ENCODE assay signal across 8 cellular contexts in genomic region chr2:9003366-9003615, GRCh38. TPM values are rescaled to one million over a fixed set of nuclear protein-coding genes. Genes with fewer than 3 reads are reported as not detected.
A peak's percentile ranks its signal among the peaks of the same experiment; 100 is the strongest.
DNase-seq lines count a peak whose midpoint lies in the region; ATAC-seq and TF ChIP-seq lines count a peak whose summit lies in the region.

No MANE protein-coding gene starts in this region.

- no peaks in the 10 kb centered on the region for H3K9me3 ChIP-seq in Caco-2
- no peaks in the 10 kb centered on the region for H3K9me3 ChIP-seq in Peyer's patch

- DNase-seq in Caco-2 (no peak), Peyer's patch (no peak), fibroblast of mammary gland (ENCODE audit: low read depth) (no peak), NCI-H1048 (lab: John Stamatoyannopoulos, UW) (no peak)
- no peak for DNase-seq in activated CD4-positive, alpha-beta T cell treated with anti-CD3 and anti-CD28 coated beads, Interleukin-2, amount 50 U/mL, for 48 hours
- DNase-seq in activated naive CD4-positive, alpha-beta T cell treated with anti-CD3 and anti-CD28 coated beads, Interleukin-2, amount 50 U/mL, for 16 hours, result no peak

- intact Hi-C loops in Caco-2 (cut with micrococcal nuclease; ENCODE audit: unreplicated experiment), result loop anchor here (5.0 kb wide), 1 partner anchor 131 kb away; no protein-coding TSS in a partner anchor

- no peak for TF ChIP-seq POLR2A in Peyer's patch (IDR thresholded peaks at IDR 0.05)

- CTCF ChIA-PET in Caco-2 (lab: Charles Lee), result interaction anchor here (1.0 kb wide), 1 partner anchor 136 kb away, joined by 3 read pairs; no protein-coding TSS in a partner anchor

- H3K4me1 ChIP-seq in Caco-2 (peaks cover 8% of the 10 kb centered on the region), Peyer's patch (peaks cover 0 to 10% (median 4%) of the 10 kb centered on the region in 4 donors), rectal smooth muscle tissue (ENCODE audit: control insufficient read depth, insufficient read depth, low read length) (peaks cover 3% of the 10 kb centered on the region)

- H3K9me3 Mint-ChIP-seq in Caco-2 (ENCODE audit: unreplicated experiment), result no peaks in the 10 kb centered on the region
- no peaks in the 10 kb centered on the region for H3K9me3 Mint-ChIP-seq in activated T-helper 17 cell treated with anti-CD3 and anti-CD28 coated beads, Interleukin-2, amount 50 U/mL, for 72 hours

- peak overlapping the region; percentile 83 for H3K4me3 ChIP-seq in Caco-2 (ENCODE audit: low read depth, low read length)
- H3K4me3 ChIP-seq in Peyer's patch, result peak overlapping the region; percentile 58 to 87 (median 72)
- H3K4me3 ChIP-seq in fibroblast of mammary gland (ENCODE audit: control insufficient read depth, low read depth, low read length), result peak overlapping the region; percentile 56
- H3K4me3 ChIP-seq in rectal smooth muscle tissue (ENCODE audit: low read length), result peak overlapping the region; percentile 57

- H3K36me3 Mint-ChIP-seq in Caco-2 (ENCODE audit: insufficient read depth, unreplicated experiment), result no peaks in the 10 kb centered on the region
- H3K36me3 Mint-ChIP-seq in activated T-helper 17 cell treated with anti-CD3 and anti-CD28 coated beads, Interleukin-2, amount 50 U/mL, for 72 hours (ENCODE audit: low read depth), result no peaks in the 10 kb centered on the region

- no peak for ATAC-seq in activated T-helper 17 cell treated with anti-CD3 and anti-CD28 coated beads, Interleukin-2, amount 50 U/mL, for 72 hours (replicated peaks)

- H3K4me3 Mint-ChIP-seq in Caco-2 (ENCODE audit: unreplicated experiment), result peak overlapping the region; percentile 84
- H3K4me3 Mint-ChIP-seq in activated T-helper 17 cell treated with anti-CD3 and anti-CD28 coated beads, Interleukin-2, amount 50 U/mL, for 72 hours, result no peak overlapping the region

- TF ChIP-seq CTCF in Caco-2 (IDR thresholded peaks at IDR 0.05; ENCODE audit: insufficient read depth in 1 of 2, low read depth in 1 of 2, low read length in 1 of 2, severe bottlenecking in 1 of 2, unreplicated experiment in 1 of 2) (no peak), Peyer's patch (IDR thresholded peaks at IDR 0.05) (no peak), fibroblast of mammary gland (conservative IDR thresholded peaks at IDR 0.05; ENCODE audit: control insufficient read depth, insufficient read depth, low read depth, low read length) (no peak)

- POLR2A ChIA-PET in Caco-2 (lab: Charles Lee), result interaction anchor here (0.6 to 1.2 kb wide), 5 partner anchors 10 to 321 kb away, joined by 3 to 6 read pairs (median 4); partner anchors contain the start of gene ID2

- BruUV-seq in Caco-2 (replicated peaks; lab: Mats Ljungman, UMichigan), result no TSS peak

- no peaks in the 10 kb centered on the region for H3K27me3 ChIP-seq in Caco-2 (replicated peaks; ENCODE audit: control insufficient read depth, insufficient read depth, low read length)
- H3K27me3 ChIP-seq in Peyer's patch, result no peaks in the 10 kb centered on the region
- no peaks in the 10 kb centered on the region for H3K27me3 ChIP-seq in rectal smooth muscle tissue (ENCODE audit: control insufficient read depth, insufficient read depth, low read length)

- peaks cover 4% of the 10 kb centered on the region for H3K27me3 Mint-ChIP-seq in Caco-2 (ENCODE audit: insufficient read depth, unreplicated experiment)
- peaks cover 5% of the 10 kb centered on the region for H3K27me3 Mint-ChIP-seq in activated T-helper 17 cell treated with anti-CD3 and anti-CD28 coated beads, Interleukin-2, amount 50 U/mL, for 72 hours

- peaks cover 13% of the 10 kb centered on the region for H3K4me1 Mint-ChIP-seq in Caco-2 (ENCODE audit: low read depth, unreplicated experiment)
- H3K4me1 Mint-ChIP-seq in activated T-helper 17 cell treated with anti-CD3 and anti-CD28 coated beads, Interleukin-2, amount 50 U/mL, for 72 hours, result no peaks in the 10 kb centered on the region

- no peak overlapping the region for H3K27ac Mint-ChIP-seq in Caco-2 (ENCODE audit: unreplicated experiment)
- H3K27ac Mint-ChIP-seq in activated T-helper 17 cell treated with anti-CD3 and anti-CD28 coated beads, Interleukin-2, amount 50 U/mL, for 72 hours, result no peak overlapping the region

- peak overlapping the region; percentile 32 to 80 (median 70) for H3K27ac ChIP-seq in Peyer's patch
- no peak overlapping the region for H3K27ac ChIP-seq in rectal smooth muscle tissue (ENCODE audit: low read depth, low read length)

- H3K36me3 ChIP-seq in Caco-2 (ENCODE audit: control insufficient read depth, insufficient read depth, low read length), result no peaks in the 10 kb centered on the region
- no peaks in the 10 kb centered on the region for H3K36me3 ChIP-seq in Peyer's patch
- H3K36me3 ChIP-seq in rectal smooth muscle tissue (ENCODE audit: control insufficient read depth, insufficient read depth, low read length), result no peaks in the 10 kb centered on the region

- no peak overlapping the region for H3K9ac ChIP-seq in rectal smooth muscle tissue (ENCODE audit: low read length)

RNA-seq across cellular contexts. Expression of gene MBOAT2, which starts 0.2 kb away (rescaled TPM):
- total RNA-seq in Caco-2 (2022) (12.6 TPM in 2 replicates), Peyer's patch (10 to 100 TPM; 12.5 to 33.0 (median 20.7) TPM)
- total RNA-seq in activated T-helper 17 cell treated with anti-CD3 and anti-CD28 coated beads, Interleukin-2, amount 50 U/mL, for 72 hours, result 1 to 10 TPM; 3.4 to 6.3 TPM
